ENCODE assay signal across 8 cellular contexts in genomic region chr6:118800394-118801071, GRCh38.
DNase-seq lines count a peak whose midpoint lies in the region; ATAC-seq, FAIRE-seq and TF ChIP-seq lines count a peak whose summit lies in the region.

No MANE protein-coding gene starts in this region.

- POLR2A ChIA-PET in T-cell (lab: Charles Lee), result interaction anchor here (0.5 to 1.4 kb wide), 3 partner anchors 13 to 235 kb away, joined by 3 to 6 read pairs (median 4); no protein-coding TSS in a partner anchor

- H3K4me1 Mint-ChIP-seq in T-cell, result peaks cover 26 to 49% (median 42%) of the 10 kb centered on the region in 3 donors

- H3K27me3 ChIP-seq in heart right ventricle (no peaks in the 10 kb centered on the region), aorta (ENCODE audit: control insufficient read depth in 1 of 2, insufficient read depth in 2 of 2, low read length in 1 of 2) (no peaks in the 10 kb centered on the region)

- peaks cover 17% of the 10 kb centered on the region for H3K36me3 Mint-ChIP-seq in T-cell

- DNase-seq in GM12891 (ENCODE audit: insufficient read length, low spot score) (peak; percentile 57), NCI-H1436 treated with DMSO at 0.1 percent for 48 hours (lab: John Stamatoyannopoulos, UW) (peak; percentile 74), T-cell (peak; percentile 60 to 89 (median 81)), amniotic epithelial cell (ENCODE audit: low read depth) (peak; percentile 82), heart right ventricle (peak; percentile 25 to 88), putamen (ENCODE audit: low spot score) (peak; percentile 91), aorta (peak in 1 of 2 donors; percentile 83)

- peaks cover 0 to 2% (median 0%) of the 10 kb centered on the region in 11 donors for H3K9me3 ChIP-seq in heart right ventricle
- no peaks in the 10 kb centered on the region for H3K9me3 ChIP-seq in aorta (ENCODE audit: control insufficient read depth, low read length)

- peak; percentile 64 for FAIRE-seq in GM12891 (lab: Jason Lieb, UNC)

- H3K4me3 Mint-ChIP-seq in T-cell, result peak overlapping the region; percentile 43 to 64 (median 60)

- H3K4me1 ChIP-seq in heart right ventricle, result peaks cover 3 to 11% (median 9%) of the 10 kb centered on the region in 9 donors
- H3K4me1 ChIP-seq in aorta (ENCODE audit: control insufficient read depth in 1 of 2, insufficient read depth in 2 of 2, low read length in 2 of 2), result no peaks in the 10 kb centered on the region

- CTCF ChIA-PET in T-cell (lab: Charles Lee), result interaction anchor here (0.5 to 2.2 kb wide), 27 partner anchors 8 to 267 kb away, joined by 3 to 13 read pairs (median 3); partner anchors contain the start of gene CEP85L (in 1 of the 2)

- no peak overlapping the region for H3K27ac ChIP-seq in heart right ventricle
- H3K27ac ChIP-seq in aorta (ENCODE audit: low read depth in 1 of 2, low read length in 2 of 2), result no peak overlapping the region

- H3K4me3 ChIP-seq in heart right ventricle (peak overlapping the region in 5 of 10 donors; percentile 17 to 25 (median 18)), aorta (ENCODE audit: low read length in 2 of 2) (no peak overlapping the region)

- H3K9me3 Mint-ChIP-seq in T-cell, result peaks cover 0 to 11% (median 6%) of the 10 kb centered on the region in 3 donors

- no peaks in the 10 kb centered on the region for H3K27me3 Mint-ChIP-seq in T-cell

- H3K36me3 ChIP-seq in heart right ventricle (no peaks in the 10 kb centered on the region), aorta (ENCODE audit: control insufficient read depth in 1 of 2, insufficient read depth in 2 of 2, low read length in 1 of 2) (no peaks in the 10 kb centered on the region)

- peak; percentile 82 for ATAC-seq in HG02840 (IDR thresholded peaks at IDR 0.05; ENCODE audit: low FRiP score, unreplicated experiment)
- peak; percentile 89 to 94 (median 90) for ATAC-seq in T-cell (replicated peaks in 1 of 4)
- peak; percentile 58 to 94 (median 88) for ATAC-seq in heart right ventricle
- peak; percentile 84 for ATAC-seq in aorta (ENCODE audit: low FRiP score)

- peak overlapping the region; percentile 86 to 90 for H3K27ac Mint-ChIP-seq in T-cell

- 25 to 27% methylated on average over 17 of the region's 17 CpGs for WGBS in heart right ventricle, 2 donors
- 21 to 24% methylated on average over 17 of the region's 17 CpGs for WGBS in aorta, 2 donors

- TF ChIP-seq POLR2A in GM12891 (IDR thresholded peaks at IDR 0.05; ENCODE audit: low read depth, low read length), result no peak

- intact Hi-C loops in heart right ventricle (cut with DNase I) (loop anchor here in 5 of 10 donors (5.0 to 10.0 kb wide), 2 partner anchors 516 to 518 kb away; no protein-coding TSS in a partner anchor), aorta (cut with DNase I) (no loop called here)

- TF ChIP-seq CTCF in heart right ventricle (IDR thresholded peaks at IDR 0.05), result peak; percentile 65 to 93 (median 88)

TF ChIP-seq in GM12891, 5 proteins besides CTCF, POLR2A, EP300 and RAD21:
- TF ChIP-seq PAX5 (IDR thresholded peaks at IDR 0.05; ENCODE audit: insufficient read depth, low read length, severe bottlenecking) (no peak), POU2F2 (IDR thresholded peaks at IDR 0.05; ENCODE audit: low read depth, low read length) (no peak), SPI1 (IDR thresholded peaks at IDR 0.05; ENCODE audit: low read depth, low read length) (no peak), POLR2AphosphoS5 (IDR thresholded peaks at IDR 0.05; ENCODE audit: low read depth, low read length) (no peak), TAF1 (IDR thresholded peaks at IDR 0.05; ENCODE audit: low read depth, low read length) (no peak)
TF ChIP-seq in GM12891: peak in this region for 0.
